In genomic region chr14:83470466-83470865, GRCh38 we compare ENCODE assay signal across 19 cellular contexts.
DNase-seq lines count a peak whose midpoint lies in the region; ATAC-seq and TF ChIP-seq lines count a peak whose summit lies in the region.
"Had no signal": no experiment of that assay in that cellular context is flagged by ENCODE, and none has a peak within 500 bp of the region (broad histone marks: within the 10 kb centered on the region; RNA-seq: fewer than 3 reads in every experiment).

No MANE protein-coding gene starts in this region.

- no peak overlapping the region for H3K4me3 ChIP-seq in foreskin fibroblast (ENCODE audit: low read depth in 1 of 2, low read length in 2 of 2)
- H3K4me3 ChIP-seq: A549, colonic mucosa, lower lobe of right lung, upper lobe of right lung had no signal

- peaks cover 32% of the 10 kb centered on the region; the same call in 1 of the 2 replicates for H3K4me1 Mint-ChIP-seq in HFFc6 (ENCODE audit: low read depth)
- H3K4me1 Mint-ChIP-seq: CD4-positive, CD25-positive, alpha-beta regulatory T cell had no signal

- peaks cover 4% of the 10 kb centered on the region; the same call in 1 of the 2 replicates for H3K9me3 Mint-ChIP-seq in HFFc6
- H3K9me3 Mint-ChIP-seq: endodermal cell had no signal

- peak; percentile 31 for DNase-seq in AG08395 (ENCODE audit: low spot score)
- peak; percentile 45 for DNase-seq in HFFc6
- peak; percentile 43 for DNase-seq in OCI-M1 (lab: John Stamatoyannopoulos, UW)
- DNase-seq in foreskin fibroblast: peak; percentile 47 to 80
- no peak for DNase-seq in SHP77 (lab: John Stamatoyannopoulos, UW)
- no peak for DNase-seq in NCI-H526 (lab: John Stamatoyannopoulos, UW)
- DNase-seq in KBM-7: no peak
- DNase-seq: activated CD4-positive, alpha-beta T cell treated with anti-CD3 and anti-CD28 coated beads, Interleukin-2, amount 50 U/mL, for 4 hours; activated CD8-positive, alpha-beta memory T cell treated with anti-CD3 and anti-CD28 coated beads, Interleukin-2, amount 50 U/mL, for 48 hours; CD4-positive, CD25-positive, alpha-beta regulatory T cell; colonic mucosa; endodermal cell; lower lobe of right lung; NCI-H510A; stimulated activated CD4-positive, alpha-beta T cell treated with anti-CD3 and anti-CD28 coated beads, Interleukin-4, amount 100 ng/mL, for 4 hours; upper lobe of right lung had no signal

- ATAC-seq in HG03196 (IDR thresholded peaks at IDR 0.05; ENCODE audit: unreplicated experiment): no peak
- ATAC-seq: A549, lower lobe of right lung, upper lobe of right lung had no signal

- in situ Hi-C loops in KBM-7 (cut with MboI; ENCODE audit: low pct_unique_long_range_greater_than_20kb, low sequenced_read_pairs): no loop called here

- peaks cover 3% of the 10 kb centered on the region; the same call in 1 of the 2 replicates for H3K27me3 Mint-ChIP-seq in HFFc6 (ENCODE audit: insufficient read depth)
- H3K27me3 Mint-ChIP-seq: CD4-positive, CD25-positive, alpha-beta regulatory T cell had no signal

- no peak for TF ChIP-seq CTCF in HFFc6 (IDR thresholded peaks at IDR 0.05)
- no peak for TF ChIP-seq CTCF in foreskin fibroblast (IDR thresholded peaks at IDR 0.05; ENCODE audit: low read depth, low read length)

- peak overlapping the region; percentile 52; the same call in 1 of the 2 replicates for H3K27ac Mint-ChIP-seq in HFFc6
- H3K27ac Mint-ChIP-seq: CD4-positive, CD25-positive, alpha-beta regulatory T cell; endodermal cell; T-helper 1 cell treated with Interleukin-12 subunit alpha and Interleukin-12 subunit beta and Interleukin-4 antibody, amounts not matched to agents 30 μg/mL and 1 μg/mL, for 36 hours had no signal

- H3K36me3 Mint-ChIP-seq in HFFc6 (ENCODE audit: low read depth): no peaks in the 10 kb centered on the region; the same call in 1 of the 2 replicates
- H3K36me3 Mint-ChIP-seq: CD4-positive, CD25-positive, alpha-beta regulatory T cell had no signal

- peak overlapping the region; percentile 6; the same call in 1 of the 2 replicates for H3K4me3 Mint-ChIP-seq in HFFc6
- H3K4me3 Mint-ChIP-seq: CD4-positive, CD25-positive, alpha-beta regulatory T cell; endodermal cell; T-helper 1 cell treated with Interleukin-12 subunit alpha and Interleukin-12 subunit beta and Interleukin-4 antibody, amounts not matched to agents 30 μg/mL and 1 μg/mL, for 36 hours had no signal

Comparison
In these comparisons a context has a peak if more than half of its experiments do, and no peak if none do; other contexts are left out.
1. DNase-seq: peak in AG08395 (single experiment), HFFc6 (single experiment), OCI-M1 (single experiment) and foreskin fibroblast (2 of 2); none in SHP77 (0 of 2), NCI-H526 (0 of 2) and KBM-7 (single experiment).